Comparison of ENCODE assay signal across 16 cellular contexts in genomic region chr4:176302283-176303275, GRCh38. TPM values are rescaled to one million over a fixed set of nuclear protein-coding genes. Genes with fewer than 3 reads are reported as not detected.
DNase-seq lines count a peak whose midpoint lies in the region; ATAC-seq and TF ChIP-seq lines count a peak whose summit lies in the region.
"Had no signal": no experiment of that assay in that cellular context is flagged by ENCODE, and none has a peak within 500 bp of the region (broad histone marks: within the 10 kb centered on the region; RNA-seq: fewer than 3 reads in every experiment).

No MANE protein-coding gene starts in this region.

- no peaks in the 10 kb centered on the region for H3K79me1 ChIP-seq in mesenchymal stem cell (replicated peaks; ENCODE audit: low read length, poor library complexity, severe bottlenecking)

- peak overlapping the region in 1 of 2 experiments; percentile 5 for H3K4ac ChIP-seq in mesenchymal stem cell (ENCODE audit: low read depth in 1 of 2, low read length in 2 of 2)

- no peak for TF ChIP-seq CTCF in cardiac fibroblast (IDR thresholded peaks at IDR 0.05; ENCODE audit: low read depth, low read length)

- no peak overlapping the region for H2BK120ac ChIP-seq in mesenchymal stem cell (ENCODE audit: low read depth, low read length)

- H3K4me3 ChIP-seq in cardiac fibroblast (replicated peaks in 1 of 2; ENCODE audit: low read depth in 2 of 2, low read length in 2 of 2) (no peak overlapping the region), mesenchymal stem cell (ENCODE audit: insufficient read depth in 1 of 2, low read depth in 1 of 2, low read length in 2 of 2) (peak overlapping the region in 1 of 2 experiments; percentile 12)
- H3K4me3 ChIP-seq: esophagus muscularis mucosa had no signal

- DNase-seq in Caki2 (ENCODE audit: low read depth) = peak; percentile 37
- peak; percentile 77 for DNase-seq in M059J (ENCODE audit: low read depth)
- DNase-seq in cardiac fibroblast (ENCODE audit: low read depth in 2 of 2) = peak; percentile 58 to 83
- peak; percentile 85 for DNase-seq in mesenchymal stem cell
- DNase-seq in NCI-H2081 (lab: John Stamatoyannopoulos, UW) = no peak
- DNase-seq in middle frontal gyrus (ENCODE audit: extremely low spot score, low spot score) = no peak
- DNase-seq in HuH-7.5 (ENCODE audit: low spot score) = no peak
- DNase-seq: activated B cell treated with CpG ODN at 0.5 μM for 24 hours; activated T-cell treated with anti-CD3 and anti-CD28 coated beads, Interleukin-2, amount 50 U/mL, for 48 hours; Karpas-422; left colon; nucleus accumbens; SHP77 treated with DMSO at 0.1 percent for 48 hours; stimulated activated naive CD8-positive, alpha-beta T cell treated with anti-CD3 and anti-CD28 coated beads, Interleukin-15, Interleukin-2, amounts not matched to agents 100 U/mL and 50 U/mL, for 24 hours had no signal

- no peak overlapping the region for H2BK15ac ChIP-seq in mesenchymal stem cell (ENCODE audit: low read depth, poor library complexity, severe bottlenecking)

- peak overlapping the region in 1 of 2 experiments; percentile 61 for H3K18ac ChIP-seq in mesenchymal stem cell (ENCODE audit: low read depth in 1 of 2, low read length in 2 of 2)

- no peaks in the 10 kb centered on the region for H3K9me3 ChIP-seq in mesenchymal stem cell (ENCODE audit: control insufficient read depth, low read length)
- H3K9me3 ChIP-seq: esophagus muscularis mucosa had no signal

- no peak overlapping the region for H3K9ac ChIP-seq in mesenchymal stem cell (ENCODE audit: low read length)

- no peak for ATAC-seq in HG02973 (IDR thresholded peaks at IDR 0.05; ENCODE audit: unreplicated experiment)
- ATAC-seq: left colon; stimulated activated naive CD8-positive, alpha-beta T cell treated with anti-CD3 and anti-CD28 coated beads, Interleukin-15, Interleukin-2, amounts not matched to agents 100 U/mL and 50 U/mL, for 24 hours had no signal

- peak overlapping the region; percentile 57 for H4K91ac ChIP-seq in mesenchymal stem cell (ENCODE audit: low read length)

- WGBS in mesenchymal stem cell = 6% methylated on average over 1 of the region's 2 CpGs

- H3K4me1 ChIP-seq in mesenchymal stem cell (ENCODE audit: control insufficient read depth, insufficient read depth, low read depth, low read length) = peaks cover under 1% of the 10 kb centered on the region
- H3K4me1 ChIP-seq: esophagus muscularis mucosa had no signal

- H2BK12ac ChIP-seq in mesenchymal stem cell (ENCODE audit: low read length in 2 of 2) = peak overlapping the region; percentile 29 to 69

- peak overlapping the region; percentile 6 for H2AK5ac ChIP-seq in mesenchymal stem cell (ENCODE audit: low read length, severe bottlenecking)

- no peak overlapping the region for H2AFZ ChIP-seq in mesenchymal stem cell (ENCODE audit: low read depth, low read length)

- no peaks in the 10 kb centered on the region for H3K27me3 ChIP-seq in mesenchymal stem cell (ENCODE audit: control insufficient read depth in 1 of 2, insufficient read depth in 1 of 2, low read length in 2 of 2)
- H3K27me3 ChIP-seq: esophagus muscularis mucosa had no signal

- in situ Hi-C loops in Caki2 (cut with HindIII; ENCODE audit: low pct_unique_long_range_greater_than_20kb, low sequenced_read_pairs) = no loop called here

- no peak overlapping the region for H2BK5ac ChIP-seq in mesenchymal stem cell (ENCODE audit: low read depth, low read length, poor library complexity, severe bottlenecking)

- H4K8ac ChIP-seq in mesenchymal stem cell (ENCODE audit: low read length) = no peak overlapping the region

- no peaks in the 10 kb centered on the region for H3K36me3 ChIP-seq in mesenchymal stem cell (ENCODE audit: control insufficient read depth in 1 of 2, insufficient read depth in 2 of 2, low read depth in 1 of 2, low read length in 2 of 2)
- H3K36me3 ChIP-seq: esophagus muscularis mucosa had no signal

- H3K4me2 ChIP-seq in mesenchymal stem cell (ENCODE audit: low read length, poor library complexity, severe bottlenecking) = no peak overlapping the region

- no peak overlapping the region for H3K14ac ChIP-seq in mesenchymal stem cell (ENCODE audit: low read length in 2 of 2)

- no peak overlapping the region for H3K23ac ChIP-seq in mesenchymal stem cell (ENCODE audit: low read length in 2 of 2)

- H3K27ac ChIP-seq in mesenchymal stem cell (ENCODE audit: low read length, poor library complexity, severe bottlenecking) = no peak overlapping the region
- H3K27ac ChIP-seq: esophagus muscularis mucosa had no signal

RNA-seq across cellular contexts. Expression of gene SPCS3, which starts 17.2 kb away (rescaled TPM):
- 50.7 and 64.6 TPM in 2 replicates for total RNA-seq in Caki2 (2014; rRNA removed; shearing (Covaris generic); ENCODE audit: low replicate concordance)
- 55.2 and 67.2 TPM in 2 replicates for total RNA-seq in M059J (2014; rRNA removed; shearing (Covaris generic))
- 77.8 TPM for polyA plus RNA-seq in mesenchymal stem cell (2013, experiment 1 of 2)
- polyA plus RNA-seq in mesenchymal stem cell (2013, experiment 2 of 2) = 81.6 TPM

RNA-seq across cellular contexts. Expression of gene ASB5, which starts 33.6 kb away (rescaled TPM):
- not detected in 2 replicates for total RNA-seq in Caki2 (2014; rRNA removed; shearing (Covaris generic); ENCODE audit: low replicate concordance)
- total RNA-seq in M059J (2014; rRNA removed; shearing (Covaris generic)) = 0.57 TPM in 1 of 2 replicates, not detected in the other
- polyA plus RNA-seq in mesenchymal stem cell (2013, experiment 1 of 2) = 0.03 TPM
- polyA plus RNA-seq in mesenchymal stem cell (2013, experiment 2 of 2) = 0.01 TPM
- total RNA-seq: activated B cell treated with CpG ODN at 0.5 μM for 24 hours had no signal

Comparison
In these comparisons a context has a peak if more than half of its experiments do, and no peak if none do; other contexts are left out.
1. DNase-seq: peak in Caki2 (single experiment), M059J (single experiment), cardiac fibroblast (2 of 2) and mesenchymal stem cell (single experiment); none in NCI-H2081 (0 of 2), middle frontal gyrus (single experiment) and HuH-7.5 (single experiment).